In genomic region chr6:24924956-24925355, GRCh38 we compare ENCODE assay signal across 1 cellular context.
TF ChIP-seq lines count a peak whose summit lies in the region.

No MANE protein-coding gene starts in this region.

TF ChIP-seq in GM12878, 131 proteins besides CTCF, POLR2A, EP300 and RAD21 (continued from another document):
- TF ChIP-seq BACH1 (IDR thresholded peaks at IDR 0.05; ENCODE audit: borderline replicate concordance) = no peak
